25 cellular contexts compared by ENCODE assay signal in genomic region chrX:115029869-115030564, GRCh38. TPM values are rescaled to one million over a fixed set of nuclear protein-coding genes. Genes with fewer than 3 reads are reported as not detected.
DNase-seq lines count a peak whose midpoint lies in the region; ATAC-seq, FAIRE-seq and TF ChIP-seq lines count a peak whose summit lies in the region.
"Had no signal": no experiment of that assay in that cellular context is flagged by ENCODE, and none has a peak within 500 bp of the region (broad histone marks: within the 10 kb centered on the region; RNA-seq: fewer than 3 reads in every experiment).

No MANE protein-coding gene starts in this region.

- H3K79me2 ChIP-seq in astrocyte (ENCODE audit: insufficient read depth, low read length), result no peaks in the 10 kb centered on the region

- H4K20me1 ChIP-seq in BLaER1 treated with 17β-estradiol and CSF1 and Interleukin-3, amounts not matched to agents 10 nM and 100 nM, result no peaks in the 10 kb centered on the region
- H4K20me1 ChIP-seq in astrocyte (ENCODE audit: insufficient read depth, low read length), result no peaks in the 10 kb centered on the region

- peak overlapping the region in 6 of 11 experiments; percentile 12 to 44 (median 28); a peak in 12 of 22 replicates for H3K4me2 ChIP-seq in BLaER1 treated with 17β-estradiol and CSF1 and Interleukin-3, amounts not matched to agents 10 nM and 100 nM
- H3K4me2 ChIP-seq in astrocyte (ENCODE audit: low read length), result no peak overlapping the region
- H3K4me2 ChIP-seq: neural progenitor cell had no signal

- TF ChIP-seq CTCF in astrocyte (IDR thresholded peaks at IDR 0.05; ENCODE audit: insufficient read depth, low read depth, low read length) (no peak), foreskin keratinocyte (conservative IDR thresholded peaks at IDR 0.05) (no peak), prostate gland (IDR thresholded peaks at IDR 0.05) (no peak)

- peak; percentile 23 for FAIRE-seq in astrocyte (lab: Jason Lieb, UNC)
- FAIRE-seq: urothelium cell line had no signal

- H3K36me3 Mint-ChIP-seq in astrocyte (ENCODE audit: low read depth, unreplicated experiment), result no peaks in the 10 kb centered on the region
- no peaks in the 10 kb centered on the region for H3K36me3 Mint-ChIP-seq in activated CD8-positive, alpha-beta memory T cell treated with anti-CD3 and anti-CD28 coated beads, Interleukin-2, amount 10 ng/mL, durations not matched to agents 7 days and 5 days
- H3K36me3 Mint-ChIP-seq in activated T-cell treated with anti-CD3 and anti-CD28 coated beads, Interleukin-2, amount 50 U/mL, for 72 hours (ENCODE audit: insufficient read depth in 2 of 2), result no peaks in the 10 kb centered on the region
- H3K36me3 Mint-ChIP-seq: CD8-positive, alpha-beta memory T cell; immature natural killer cell; neural progenitor cell had no signal

- H3K27me3 Mint-ChIP-seq in astrocyte (ENCODE audit: low read depth, unreplicated experiment), result no peaks in the 10 kb centered on the region
- no peaks in the 10 kb centered on the region for H3K27me3 Mint-ChIP-seq in activated CD8-positive, alpha-beta memory T cell treated with anti-CD3 and anti-CD28 coated beads, Interleukin-2, amount 10 ng/mL, durations not matched to agents 7 days and 5 days
- peaks cover 12% of the 10 kb centered on the region for H3K27me3 Mint-ChIP-seq in activated T-cell treated with anti-CD3 and anti-CD28 coated beads, Interleukin-2, amount 50 U/mL, for 72 hours (ENCODE audit: low read depth)
- H3K27me3 Mint-ChIP-seq: CD8-positive, alpha-beta memory T cell had no signal

- no peak overlapping the region for H3K9ac ChIP-seq in BLaER1 treated with 17β-estradiol and CSF1 and Interleukin-3, amounts not matched to agents 10 nM and 100 nM
- no peak overlapping the region for H3K9ac ChIP-seq in astrocyte (ENCODE audit: low read length)
- H3K9ac ChIP-seq: neural progenitor cell had no signal

- H3K4me3 Mint-ChIP-seq in astrocyte (ENCODE audit: unreplicated experiment), result no peak overlapping the region
- H3K4me3 Mint-ChIP-seq in activated CD8-positive, alpha-beta memory T cell treated with anti-CD3 and anti-CD28 coated beads, Interleukin-2, amount 10 ng/mL, durations not matched to agents 7 days and 5 days, result no peak overlapping the region
- no peak overlapping the region for H3K4me3 Mint-ChIP-seq in activated T-cell treated with anti-CD3 and anti-CD28 coated beads, Interleukin-2, amount 50 U/mL, for 72 hours
- H3K4me3 Mint-ChIP-seq: CD8-positive, alpha-beta memory T cell; immature natural killer cell; neural progenitor cell had no signal

- DNase-seq in astrocyte (ENCODE audit: low read depth), result no peak
- DNase-seq in foreskin keratinocyte, result no peak
- DNase-seq in prostate gland (ENCODE audit: low spot score), result peak; percentile 4
- no peak for DNase-seq in activated CD8-positive, alpha-beta memory T cell treated with anti-CD3 and anti-CD28 coated beads, Interleukin-2, amount 10 ng/mL, durations not matched to agents 7 days and 5 days
- DNase-seq in stimulated activated naive CD8-positive, alpha-beta T cell treated with anti-CD3 and anti-CD28 coated beads, Interleukin-15, Interleukin-2, amounts not matched to agents 100 U/mL and 50 U/mL, for 24 hours, result no peak
- DNase-seq in activated T-cell treated with anti-CD3 and anti-CD28 coated beads, Interleukin-2, amount 50 U/mL, for 72 hours, result no peak
- DNase-seq: activated CD4-positive, CD25-positive, alpha-beta regulatory T cell; activated effector memory CD4-positive, alpha-beta T cell treated with anti-CD3 and anti-CD28 coated beads, Interleukin-2, amount 50 U/mL, for 16 hours; amygdala; CD8-positive, alpha-beta memory T cell; DND-41; immature natural killer cell; MM.1S; NCI-H1694; NCI-H446 treated with DMSO at 0.1 percent for 48 hours; retina; SIG-M5; stimulated activated naive CD4-positive, alpha-beta T cell treated with Interleukin-2 at 50 U/mL for 16 hours; T-helper 2 cell had no signal

- intact Hi-C loops in prostate gland (cut with DNase I), result no loop called here

- ATAC-seq in foreskin keratinocyte, result no peak
- no peak for ATAC-seq in GM21529 (IDR thresholded peaks at IDR 0.05; ENCODE audit: unreplicated experiment)
- no peak for ATAC-seq in activated CD8-positive, alpha-beta memory T cell treated with anti-CD3 and anti-CD28 coated beads, Interleukin-2, amount 10 ng/mL, durations not matched to agents 7 days and 5 days
- ATAC-seq in stimulated activated naive CD8-positive, alpha-beta T cell treated with anti-CD3 and anti-CD28 coated beads, Interleukin-15, Interleukin-2, amounts not matched to agents 100 U/mL and 50 U/mL, for 24 hours, result no peak
- no peak for ATAC-seq in activated T-cell treated with anti-CD3 and anti-CD28 coated beads, Interleukin-2, amount 50 U/mL, for 72 hours (replicated peaks in 1 of 2)

- H3K27ac Mint-ChIP-seq in astrocyte (ENCODE audit: unreplicated experiment), result no peak overlapping the region
- H3K27ac Mint-ChIP-seq in activated CD8-positive, alpha-beta memory T cell treated with anti-CD3 and anti-CD28 coated beads, Interleukin-2, amount 10 ng/mL, durations not matched to agents 7 days and 5 days, result no peak overlapping the region
- no peak overlapping the region for H3K27ac Mint-ChIP-seq in activated T-cell treated with anti-CD3 and anti-CD28 coated beads, Interleukin-2, amount 50 U/mL, for 72 hours
- H3K27ac Mint-ChIP-seq: CD8-positive, alpha-beta memory T cell; immature natural killer cell; neural progenitor cell had no signal

- 4% methylated on average over 5 of the region's 5 CpGs for WGBS in prostate gland

- peaks cover 60 to 98% (median 91%) of the 10 kb centered on the region in 11 experiments for H3K27me3 ChIP-seq in BLaER1 treated with 17β-estradiol and CSF1 and Interleukin-3, amounts not matched to agents 10 nM and 100 nM
- no peaks in the 10 kb centered on the region for H3K27me3 ChIP-seq in astrocyte (ENCODE audit: insufficient read depth, low read length)
- H3K27me3 ChIP-seq in foreskin keratinocyte, result no peaks in the 10 kb centered on the region
- H3K27me3 ChIP-seq in prostate gland (replicated peaks; ENCODE audit: insufficient read depth), result no peaks in the 10 kb centered on the region
- H3K27me3 ChIP-seq: neural progenitor cell had no signal

- H3K36me3 ChIP-seq in BLaER1 treated with 17β-estradiol and CSF1 and Interleukin-3, amounts not matched to agents 10 nM and 100 nM, result no peaks in the 10 kb centered on the region
- H3K36me3 ChIP-seq in astrocyte (ENCODE audit: insufficient read depth, low read length) (no peaks in the 10 kb centered on the region), prostate gland (no peaks in the 10 kb centered on the region)
- H3K36me3 ChIP-seq: neural progenitor cell had no signal

- peaks cover 0 to 16% (median 6%) of the 10 kb centered on the region in 10 experiments; a peak in 10 of 20 replicates for H3K4me1 ChIP-seq in BLaER1 treated with 17β-estradiol and CSF1 and Interleukin-3, amounts not matched to agents 10 nM and 100 nM
- H3K4me1 ChIP-seq in astrocyte (ENCODE audit: insufficient read depth, low read length) (no peaks in the 10 kb centered on the region), foreskin keratinocyte (peaks cover 10% of the 10 kb centered on the region), prostate gland (replicated peaks) (no peaks in the 10 kb centered on the region)
- H3K4me1 ChIP-seq: neural progenitor cell had no signal

- no peaks in the 10 kb centered on the region for H3K9me3 Mint-ChIP-seq in astrocyte (ENCODE audit: unreplicated experiment)
- no peaks in the 10 kb centered on the region for H3K9me3 Mint-ChIP-seq in activated CD8-positive, alpha-beta memory T cell treated with anti-CD3 and anti-CD28 coated beads, Interleukin-2, amount 10 ng/mL, durations not matched to agents 7 days and 5 days (ENCODE audit: low read depth)
- peaks cover 0 to 2% of the 10 kb centered on the region in 2 donors for H3K9me3 Mint-ChIP-seq in activated T-cell treated with anti-CD3 and anti-CD28 coated beads, Interleukin-2, amount 50 U/mL, for 72 hours
- H3K9me3 Mint-ChIP-seq: neural progenitor cell had no signal

- CTCF ChIA-PET in activated CD8-positive, alpha-beta memory T cell treated with anti-CD3 and anti-CD28 coated beads, Interleukin-2, amount 10 ng/mL, durations not matched to agents 7 days and 5 days (lab: Charles Lee), result no interaction called here

- no peaks in the 10 kb centered on the region for H3K4me1 Mint-ChIP-seq in astrocyte (ENCODE audit: low read depth, unreplicated experiment)
- H3K4me1 Mint-ChIP-seq in activated CD8-positive, alpha-beta memory T cell treated with anti-CD3 and anti-CD28 coated beads, Interleukin-2, amount 10 ng/mL, durations not matched to agents 7 days and 5 days, result no peaks in the 10 kb centered on the region
- H3K4me1 Mint-ChIP-seq in activated T-cell treated with anti-CD3 and anti-CD28 coated beads, Interleukin-2, amount 50 U/mL, for 72 hours (ENCODE audit: low read depth), result no peaks in the 10 kb centered on the region
- H3K4me1 Mint-ChIP-seq: CD8-positive, alpha-beta memory T cell; immature natural killer cell; neural progenitor cell had no signal

- H3K4me3 ChIP-seq in BLaER1 treated with 17β-estradiol and CSF1 and Interleukin-3, amounts not matched to agents 10 nM and 100 nM, result no peak overlapping the region
- H3K4me3 ChIP-seq in astrocyte (ENCODE audit: insufficient read depth, low read depth, low read length) (no peak overlapping the region), prostate gland (no peak overlapping the region)
- H3K4me3 ChIP-seq: neural progenitor cell had no signal

- no peaks in the 10 kb centered on the region; a peak in 1 of 22 replicates for H3K9me3 ChIP-seq in BLaER1 treated with 17β-estradiol and CSF1 and Interleukin-3, amounts not matched to agents 10 nM and 100 nM (replicated peaks in 1 of 11)
- no peaks in the 10 kb centered on the region for H3K9me3 ChIP-seq in astrocyte (ENCODE audit: insufficient read depth, low read depth, low read length)
- H3K9me3 ChIP-seq in prostate gland, result no peaks in the 10 kb centered on the region

- no peak for TF ChIP-seq POLR2A in prostate gland (IDR thresholded peaks at IDR 0.05)

- H2AFZ ChIP-seq in astrocyte (ENCODE audit: low read depth, low read length), result no peak overlapping the region
- H2AFZ ChIP-seq: neural progenitor cell had no signal

- no peak overlapping the region for H3K27ac ChIP-seq in BLaER1 treated with 17β-estradiol and CSF1 and Interleukin-3, amounts not matched to agents 10 nM and 100 nM
- H3K27ac ChIP-seq in astrocyte (ENCODE audit: low read depth, low read length) (no peak overlapping the region), foreskin keratinocyte (peak overlapping the region; percentile 72), prostate gland (peak overlapping the region; percentile 62 to 69)
- H3K27ac ChIP-seq: neural progenitor cell had no signal

RNA-seq across cellular contexts. Expression of gene IL13RA2, which starts 12.6 kb away (rescaled TPM):
- total RNA-seq in astrocyte (not detected in 2 replicates), foreskin keratinocyte (0.32 and 0.85 TPM in 2 replicates), prostate gland (1 to 10 TPM; 3.4 to 5.2 TPM)
- 0.43 and 0.54 TPM in 2 replicates for polyA plus RNA-seq in foreskin keratinocyte
- total RNA-seq in activated CD8-positive, alpha-beta memory T cell treated with anti-CD3 and anti-CD28 coated beads, Interleukin-2, amount 10 ng/mL, durations not matched to agents 7 days and 5 days, result not detected
- total RNA-seq in activated T-cell treated with anti-CD3 and anti-CD28 coated beads, Interleukin-2, amount 50 U/mL, for 72 hours, result not detected
- total RNA-seq: activated CD8-positive, alpha-beta memory T cell treated with anti-CD3 and anti-CD28 coated beads for 36 hours; CD8-positive, alpha-beta memory T cell; mesenteric fat pad had no signal
- polyA plus RNA-seq: CD8-positive, alpha-beta memory T cell; immature natural killer cell had no signal

Comparison
In these comparisons a context has a peak if more than half of its experiments do, and no peak if none do; other contexts are left out.
1. H3K27ac ChIP-seq: peak in foreskin keratinocyte (single experiment) and prostate gland (2 of 2); none in BLaER1 treated with 17β-estradiol and CSF1 and Interleukin-3, amounts not matched to agents 10 nM and 100 nM (0 of 11) and astrocyte (single experiment).